18 cellular contexts compared by ENCODE assay signal in the genomic region with DNA sequence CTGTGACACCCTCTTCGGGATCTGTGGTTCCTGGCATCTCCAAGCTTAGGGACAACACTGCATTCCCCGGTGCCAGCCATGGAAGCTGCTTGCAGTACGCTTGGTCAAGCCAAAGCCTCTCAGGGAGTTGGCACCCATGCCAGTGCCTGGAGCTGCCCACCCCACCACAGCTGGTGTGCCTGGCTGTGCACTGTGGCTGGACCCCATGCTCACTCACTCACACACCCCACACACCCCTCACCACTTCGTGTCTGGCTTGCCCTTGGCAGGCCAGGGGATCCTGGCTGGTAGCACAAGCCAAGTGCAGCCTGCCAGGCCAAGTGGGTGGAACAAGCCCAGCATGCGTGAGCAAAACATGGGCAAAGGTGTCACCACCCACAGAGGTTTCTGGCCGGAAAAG.
A peak's percentile ranks its signal among the peaks of the same experiment; 100 is the strongest.
DNase-seq lines count a peak whose midpoint lies in the region; ATAC-seq and TF ChIP-seq lines count a peak whose summit lies in the region.
"Had no signal": no experiment of that assay in that cellular context is flagged by ENCODE, and none has a peak within 500 bp of the region (broad histone marks: within the 10 kb centered on the region; RNA-seq: fewer than 3 reads in every experiment).

No MANE protein-coding gene starts in this region.

- intact Hi-C loops in right cardiac atrium (cut with DNase I): no loop called here
- intact Hi-C loops in heart right ventricle (cut with DNase I): no loop called here
- intact Hi-C loops in lower lobe of right lung (cut with DNase I): no loop called here
- intact Hi-C loops in spleen (cut with DNase I; ENCODE audit: low total_unique reads): no loop called here

- 89% methylated on average over 6 of the region's 6 CpGs for WGBS in right cardiac atrium
- 83 to 84% methylated on average over 6 of the region's 6 CpGs for WGBS in heart right ventricle, 2 donors
- WGBS in spleen, 5 donors: 77 to 89% (median 84%) methylated on average over 4 to 6 of the region's 6 CpGs

- no peak for ATAC-seq in right cardiac atrium
- no peak for ATAC-seq in heart right ventricle
- ATAC-seq in lower lobe of right lung: peak in 1 of 2 donors; percentile 35
- ATAC-seq in HG03095 (IDR thresholded peaks at IDR 0.05; ENCODE audit: unreplicated experiment): no peak
- no peak for ATAC-seq in GM21367 (IDR thresholded peaks at IDR 0.05; ENCODE audit: unreplicated experiment)
- ATAC-seq: CD8-positive, alpha-beta T cell; HCT116 had no signal

- peak in 2 of 3 donors; percentile 33 to 36 for DNase-seq in right cardiac atrium
- no peak for DNase-seq in heart right ventricle
- DNase-seq in MG63: peak; percentile 44
- DNase-seq in lower lobe of right lung: no peak
- DNase-seq in spleen: peak; percentile 71
- no peak for DNase-seq in dedifferentiated amniotic fluid mesenchymal stem cell (ENCODE audit: extremely low spot score)
- DNase-seq: Calu3; CD8-positive, alpha-beta T cell; DMS79 treated with DMSO at 0.1 percent for 48 hours; GF-D8; GOT3; H7; HFFc6 had no signal

- TF ChIP-seq POLR2A in spleen (IDR thresholded peaks at IDR 0.05): no peak

- no peaks in the 10 kb centered on the region for H3K36me3 ChIP-seq in heart right ventricle
- H3K36me3 ChIP-seq in MG63: no peaks in the 10 kb centered on the region
- H3K36me3 ChIP-seq in lower lobe of right lung: no peaks in the 10 kb centered on the region
- no peaks in the 10 kb centered on the region for H3K36me3 ChIP-seq in spleen
- H3K36me3 ChIP-seq: BLaER1 had no signal

- TF ChIP-seq CTCF in heart right ventricle (IDR thresholded peaks at IDR 0.05) (no peak), lower lobe of right lung (IDR thresholded peaks at IDR 0.05) (no peak), spleen (IDR thresholded peaks at IDR 0.05 in 8 of 11, conservative IDR thresholded peaks at IDR 0.05 in 3 of 11) (no peak)

- H3K4me3 ChIP-seq in right cardiac atrium (ENCODE audit: low read length): no peak overlapping the region
- H3K4me3 ChIP-seq in heart right ventricle: no peak overlapping the region
- H3K4me3 ChIP-seq in MG63: no peak overlapping the region
- H3K4me3 ChIP-seq in lower lobe of right lung: no peak overlapping the region
- H3K4me3 ChIP-seq in spleen: no peak overlapping the region
- H3K4me3 ChIP-seq: BLaER1 had no signal

- H3K9me3 ChIP-seq in right cardiac atrium (ENCODE audit: control insufficient read depth, low read length) (peaks cover 3% of the 10 kb centered on the region), heart right ventricle (peaks cover 0 to 33% (median 7%) of the 10 kb centered on the region in 11 donors), MG63 (no peaks in the 10 kb centered on the region), lower lobe of right lung (peaks cover 4% of the 10 kb centered on the region), spleen (peaks cover 0 to 21% (median 8%) of the 10 kb centered on the region in 8 donors)

- no peaks in the 10 kb centered on the region for H3K4me1 ChIP-seq in right cardiac atrium (ENCODE audit: control insufficient read depth, insufficient read depth, low read length)
- H3K4me1 ChIP-seq in heart right ventricle: peaks cover 0 to 17% (median 0%) of the 10 kb centered on the region in 9 donors
- H3K4me1 ChIP-seq in lower lobe of right lung: peaks cover 10% of the 10 kb centered on the region
- peaks cover 0 to 31% (median 0%) of the 10 kb centered on the region in 6 donors for H3K4me1 ChIP-seq in spleen

- H3K27ac ChIP-seq in right cardiac atrium (ENCODE audit: low read length) (no peak overlapping the region), heart right ventricle (peak overlapping the region in 1 of 10 donors; percentile 78), lower lobe of right lung (peak overlapping the region; percentile 34), spleen (peak overlapping the region in 3 of 8 donors; percentile 47 to 67 (median 63))
- H3K27ac ChIP-seq: 22Rv1, BLaER1 had no signal

- H3K27me3 ChIP-seq in right cardiac atrium (ENCODE audit: control insufficient read depth, insufficient read depth) (no peaks in the 10 kb centered on the region), heart right ventricle (no peaks in the 10 kb centered on the region), MG63 (no peaks in the 10 kb centered on the region), lower lobe of right lung (ENCODE audit: low read depth) (no peaks in the 10 kb centered on the region), spleen (replicated peaks in 1 of 7) (no peaks in the 10 kb centered on the region)
- H3K27me3 ChIP-seq: BLaER1 had no signal

Comparison
In these comparisons a context has a peak if more than half of its experiments do, and no peak if none do; other contexts are left out.
1. DNase-seq: peak in right cardiac atrium (2 of 3), MG63 (single experiment) and spleen (single experiment); none in heart right ventricle (0 of 2), lower lobe of right lung (single experiment) and dedifferentiated amniotic fluid mesenchymal stem cell (single experiment).